8 cellular contexts compared by ENCODE assay signal in the genomic region with DNA sequence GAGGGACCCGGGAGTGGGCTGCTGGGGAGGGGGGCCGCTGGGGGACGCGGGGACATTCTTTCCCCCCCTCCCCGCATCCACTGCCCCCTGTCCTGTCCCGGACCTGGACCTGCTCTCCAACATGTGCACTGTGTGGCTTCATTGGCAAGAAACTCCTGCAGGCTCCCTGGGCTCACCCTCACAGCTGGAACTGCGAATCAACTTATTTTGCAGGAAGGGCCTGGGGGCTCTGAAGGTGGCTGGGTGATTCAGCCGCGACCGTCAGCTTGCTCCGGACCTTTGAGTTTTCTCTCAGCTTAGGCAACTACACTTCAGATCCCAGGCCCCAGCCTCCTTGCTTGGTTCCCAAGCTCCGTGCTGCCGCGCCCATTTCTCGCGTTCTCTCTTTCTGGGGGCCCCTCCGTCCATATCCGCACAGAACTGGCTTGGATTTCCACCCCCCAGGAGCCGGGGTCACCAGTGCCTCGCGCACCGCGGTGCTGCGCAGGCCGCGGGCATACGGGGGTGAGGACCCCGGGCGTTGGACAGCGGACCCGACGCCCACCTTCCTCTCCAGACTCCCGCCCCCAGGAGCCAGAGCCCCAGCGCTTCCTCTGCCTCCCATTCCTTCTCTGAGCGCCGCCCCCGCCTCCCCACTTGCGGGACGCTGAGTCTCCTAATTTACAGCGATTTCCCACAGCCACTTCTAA. TPM values are rescaled to one million over a fixed set of nuclear protein-coding genes. Genes with fewer than 3 reads are reported as not detected.
DNase-seq lines count a peak whose midpoint lies in the region; ATAC-seq and TF ChIP-seq lines count a peak whose summit lies in the region.

No MANE protein-coding gene starts in this region.

- H3K9me3 Mint-ChIP-seq in CD14-positive monocyte = peaks cover 0 to 3% (median 0%) of the 10 kb centered on the region in 7 donors

- peaks cover 60% of the 10 kb centered on the region for H3K4me1 Mint-ChIP-seq in CD14-positive monocyte

- H3K27me3 Mint-ChIP-seq in CD14-positive monocyte (ENCODE audit: low read depth in 3 of 3) = peaks cover 0 to 23% (median 10%) of the 10 kb centered on the region in 3 donors

- no peak for TF ChIP-seq CTCF in CD14-positive monocyte (IDR thresholded peaks at IDR 0.05)

- H3K9me3 ChIP-seq in mononuclear cell (ENCODE audit: low read depth, low read length) = no peaks in the 10 kb centered on the region

- peak overlapping the region; percentile 78 to 94 (median 86) for H3K27ac Mint-ChIP-seq in CD14-positive monocyte

- no peak for ATAC-seq in GM18498 (IDR thresholded peaks at IDR 0.05; ENCODE audit: unreplicated experiment)
- no peak for ATAC-seq in HG02981 (IDR thresholded peaks at IDR 0.05; ENCODE audit: unreplicated experiment)

- peaks cover 8 to 22% of the 10 kb centered on the region in 2 donors for H3K36me3 Mint-ChIP-seq in CD14-positive monocyte

- H3K4me3 ChIP-seq in mononuclear cell (ENCODE audit: low read length) = peak overlapping the region; percentile 89

- intact Hi-C loops in CD14-positive monocyte (cut with micrococcal nuclease) = loop anchor here in 1 of 2 donors (10.0 kb wide), 1 partner anchor 122 kb away; no protein-coding TSS in a partner anchor

- H3K27me3 ChIP-seq in mononuclear cell (ENCODE audit: insufficient read depth, low read length) = no peaks in the 10 kb centered on the region

- peaks cover 63% of the 10 kb centered on the region for H3K4me1 ChIP-seq in mononuclear cell (ENCODE audit: insufficient read depth, low read length)

- DNase-seq in CD14-positive monocyte (ENCODE audit: low spot score) (no peak), NCI-H226 (peak; percentile 32), dermis blood vessel endothelial cell (peak; percentile 53), NCI-H2171 (lab: John Stamatoyannopoulos, UW) (no peak), LoVo (ENCODE audit: low spot score) (no peak)

- H3K4me3 Mint-ChIP-seq in CD14-positive monocyte = peak overlapping the region; percentile 85 to 86

RNA-seq across cellular contexts. Expression of gene AHNAK, which starts 0.5 kb away (rescaled TPM):
- polyA plus RNA-seq in CD14-positive monocyte = 100 to 1,000 TPM in 1 of 2 donors, 10 to 100 TPM in 1; 80.0 to 103 TPM
- 517 and 766 TPM in 2 replicates for total RNA-seq in dermis blood vessel endothelial cell
- 281 TPM for total RNA-seq in mononuclear cell

RNA-seq across cellular contexts. Expression of gene EEF1G, which starts 26.6 kb away (rescaled TPM):
- polyA plus RNA-seq in CD14-positive monocyte = 100 to 1,000 TPM; 490 to 491 TPM
- total RNA-seq in dermis blood vessel endothelial cell (1,345 and 1,561 TPM in 2 replicates), mononuclear cell (2,066 TPM)

RNA-seq across cellular contexts. Expression of gene TUT1, which starts 44.2 kb away (rescaled TPM):
- 1 to 10 TPM; 1.8 to 2.1 TPM for polyA plus RNA-seq in CD14-positive monocyte
- total RNA-seq in dermis blood vessel endothelial cell (13.8 and 15.1 TPM in 2 replicates), mononuclear cell (3.3 TPM)

RNA-seq across cellular contexts. Expression of gene MTA2, which starts 54.6 kb away (rescaled TPM):
- polyA plus RNA-seq in CD14-positive monocyte = 10 to 100 TPM; 14.0 to 17.6 TPM
- total RNA-seq in dermis blood vessel endothelial cell (190 and 209 TPM in 2 replicates), mononuclear cell (102 TPM)

Comparison
In these comparisons a context has a peak if more than half of its experiments do, and no peak if none do; other contexts are left out.
1. DNase-seq: peak in NCI-H226 (single experiment) and dermis blood vessel endothelial cell (single experiment); none in CD14-positive monocyte (single experiment), NCI-H2171 (single experiment) and LoVo (single experiment).